In the genomic region with DNA sequence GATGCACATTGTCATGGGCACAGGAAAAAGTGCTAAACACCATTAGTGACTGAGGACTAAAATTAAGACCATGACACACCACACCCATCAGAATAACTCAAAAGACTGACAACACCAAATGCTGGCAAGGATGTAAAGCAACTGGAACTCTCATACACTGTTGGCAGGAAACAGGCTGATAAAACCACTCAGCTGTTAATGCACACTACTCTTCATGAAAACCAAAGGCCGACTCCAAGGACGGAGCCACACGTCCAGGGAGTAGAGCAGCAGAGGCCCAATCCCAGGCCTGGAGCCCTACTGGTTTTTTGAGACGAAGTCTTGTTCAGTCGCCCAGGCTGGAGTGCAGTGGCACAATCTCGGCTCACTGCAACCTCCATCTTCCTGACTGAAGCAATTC, we compare ENCODE assay signal across 1 cellular context.
TF ChIP-seq lines count a peak whose summit lies in the region.

No MANE protein-coding gene starts in this region.

TF ChIP-seq in GM23338, 12 proteins besides CTCF, POLR2A, EP300 and RAD21 (continued from another document):
- TF ChIP-seq, protein P1, sequence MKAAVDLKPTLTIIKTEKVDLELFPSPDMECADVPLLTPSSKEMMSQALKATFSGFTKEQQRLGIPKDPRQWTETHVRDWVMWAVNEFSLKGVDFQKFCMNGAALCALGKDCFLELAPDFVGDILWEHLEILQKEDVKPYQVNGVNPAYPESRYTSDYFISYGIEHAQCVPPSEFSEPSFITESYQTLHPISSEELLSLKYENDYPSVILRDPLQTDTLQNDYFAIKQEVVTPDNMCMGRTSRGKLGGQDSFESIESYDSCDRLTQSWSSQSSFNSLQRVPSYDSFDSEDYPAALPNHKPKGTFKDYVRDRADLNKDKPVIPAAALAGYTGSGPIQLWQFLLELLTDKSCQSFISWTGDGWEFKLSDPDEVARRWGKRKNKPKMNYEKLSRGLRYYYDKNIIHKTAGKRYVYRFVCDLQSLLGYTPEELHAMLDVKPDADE (IDR thresholded peaks at IDR 0.05): no peak
- TF ChIP-seq POLR2AphosphoS5 (IDR thresholded peaks at IDR 0.05; ENCODE audit: low read depth): no peak
- TF ChIP-seq ZNF114 (CRISPR knock-in tag; IDR thresholded peaks at IDR 0.05): no peak
- TF ChIP-seq, protein P2, sequence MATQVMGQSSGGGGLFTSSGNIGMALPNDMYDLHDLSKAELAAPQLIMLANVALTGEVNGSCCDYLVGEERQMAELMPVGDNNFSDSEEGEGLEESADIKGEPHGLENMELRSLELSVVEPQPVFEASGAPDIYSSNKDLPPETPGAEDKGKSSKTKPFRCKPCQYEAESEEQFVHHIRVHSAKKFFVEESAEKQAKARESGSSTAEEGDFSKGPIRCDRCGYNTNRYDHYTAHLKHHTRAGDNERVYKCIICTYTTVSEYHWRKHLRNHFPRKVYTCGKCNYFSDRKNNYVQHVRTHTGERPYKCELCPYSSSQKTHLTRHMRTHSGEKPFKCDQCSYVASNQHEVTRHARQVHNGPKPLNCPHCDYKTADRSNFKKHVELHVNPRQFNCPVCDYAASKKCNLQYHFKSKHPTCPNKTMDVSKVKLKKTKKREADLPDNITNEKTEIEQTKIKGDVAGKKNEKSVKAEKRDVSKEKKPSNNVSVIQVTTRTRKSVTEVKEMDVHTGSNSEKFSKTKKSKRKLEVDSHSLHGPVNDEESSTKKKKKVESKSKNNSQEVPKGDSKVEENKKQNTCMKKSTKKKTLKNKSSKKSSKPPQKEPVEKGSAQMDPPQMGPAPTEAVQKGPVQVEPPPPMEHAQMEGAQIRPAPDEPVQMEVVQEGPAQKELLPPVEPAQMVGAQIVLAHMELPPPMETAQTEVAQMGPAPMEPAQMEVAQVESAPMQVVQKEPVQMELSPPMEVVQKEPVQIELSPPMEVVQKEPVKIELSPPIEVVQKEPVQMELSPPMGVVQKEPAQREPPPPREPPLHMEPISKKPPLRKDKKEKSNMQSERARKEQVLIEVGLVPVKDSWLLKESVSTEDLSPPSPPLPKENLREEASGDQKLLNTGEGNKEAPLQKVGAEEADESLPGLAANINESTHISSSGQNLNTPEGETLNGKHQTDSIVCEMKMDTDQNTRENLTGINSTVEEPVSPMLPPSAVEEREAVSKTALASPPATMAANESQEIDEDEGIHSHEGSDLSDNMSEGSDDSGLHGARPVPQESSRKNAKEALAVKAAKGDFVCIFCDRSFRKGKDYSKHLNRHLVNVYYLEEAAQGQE (IDR thresholded peaks at IDR 0.05; ENCODE audit: unreplicated experiment): no peak
- no peak for TF ChIP-seq EZH2phosphoT487 (IDR thresholded peaks at IDR 0.05; ENCODE audit: unreplicated experiment)
- TF ChIP-seq JUNB (IDR thresholded peaks at IDR 0.05; ENCODE audit: unreplicated experiment): no peak
- TF ChIP-seq, protein P3, sequence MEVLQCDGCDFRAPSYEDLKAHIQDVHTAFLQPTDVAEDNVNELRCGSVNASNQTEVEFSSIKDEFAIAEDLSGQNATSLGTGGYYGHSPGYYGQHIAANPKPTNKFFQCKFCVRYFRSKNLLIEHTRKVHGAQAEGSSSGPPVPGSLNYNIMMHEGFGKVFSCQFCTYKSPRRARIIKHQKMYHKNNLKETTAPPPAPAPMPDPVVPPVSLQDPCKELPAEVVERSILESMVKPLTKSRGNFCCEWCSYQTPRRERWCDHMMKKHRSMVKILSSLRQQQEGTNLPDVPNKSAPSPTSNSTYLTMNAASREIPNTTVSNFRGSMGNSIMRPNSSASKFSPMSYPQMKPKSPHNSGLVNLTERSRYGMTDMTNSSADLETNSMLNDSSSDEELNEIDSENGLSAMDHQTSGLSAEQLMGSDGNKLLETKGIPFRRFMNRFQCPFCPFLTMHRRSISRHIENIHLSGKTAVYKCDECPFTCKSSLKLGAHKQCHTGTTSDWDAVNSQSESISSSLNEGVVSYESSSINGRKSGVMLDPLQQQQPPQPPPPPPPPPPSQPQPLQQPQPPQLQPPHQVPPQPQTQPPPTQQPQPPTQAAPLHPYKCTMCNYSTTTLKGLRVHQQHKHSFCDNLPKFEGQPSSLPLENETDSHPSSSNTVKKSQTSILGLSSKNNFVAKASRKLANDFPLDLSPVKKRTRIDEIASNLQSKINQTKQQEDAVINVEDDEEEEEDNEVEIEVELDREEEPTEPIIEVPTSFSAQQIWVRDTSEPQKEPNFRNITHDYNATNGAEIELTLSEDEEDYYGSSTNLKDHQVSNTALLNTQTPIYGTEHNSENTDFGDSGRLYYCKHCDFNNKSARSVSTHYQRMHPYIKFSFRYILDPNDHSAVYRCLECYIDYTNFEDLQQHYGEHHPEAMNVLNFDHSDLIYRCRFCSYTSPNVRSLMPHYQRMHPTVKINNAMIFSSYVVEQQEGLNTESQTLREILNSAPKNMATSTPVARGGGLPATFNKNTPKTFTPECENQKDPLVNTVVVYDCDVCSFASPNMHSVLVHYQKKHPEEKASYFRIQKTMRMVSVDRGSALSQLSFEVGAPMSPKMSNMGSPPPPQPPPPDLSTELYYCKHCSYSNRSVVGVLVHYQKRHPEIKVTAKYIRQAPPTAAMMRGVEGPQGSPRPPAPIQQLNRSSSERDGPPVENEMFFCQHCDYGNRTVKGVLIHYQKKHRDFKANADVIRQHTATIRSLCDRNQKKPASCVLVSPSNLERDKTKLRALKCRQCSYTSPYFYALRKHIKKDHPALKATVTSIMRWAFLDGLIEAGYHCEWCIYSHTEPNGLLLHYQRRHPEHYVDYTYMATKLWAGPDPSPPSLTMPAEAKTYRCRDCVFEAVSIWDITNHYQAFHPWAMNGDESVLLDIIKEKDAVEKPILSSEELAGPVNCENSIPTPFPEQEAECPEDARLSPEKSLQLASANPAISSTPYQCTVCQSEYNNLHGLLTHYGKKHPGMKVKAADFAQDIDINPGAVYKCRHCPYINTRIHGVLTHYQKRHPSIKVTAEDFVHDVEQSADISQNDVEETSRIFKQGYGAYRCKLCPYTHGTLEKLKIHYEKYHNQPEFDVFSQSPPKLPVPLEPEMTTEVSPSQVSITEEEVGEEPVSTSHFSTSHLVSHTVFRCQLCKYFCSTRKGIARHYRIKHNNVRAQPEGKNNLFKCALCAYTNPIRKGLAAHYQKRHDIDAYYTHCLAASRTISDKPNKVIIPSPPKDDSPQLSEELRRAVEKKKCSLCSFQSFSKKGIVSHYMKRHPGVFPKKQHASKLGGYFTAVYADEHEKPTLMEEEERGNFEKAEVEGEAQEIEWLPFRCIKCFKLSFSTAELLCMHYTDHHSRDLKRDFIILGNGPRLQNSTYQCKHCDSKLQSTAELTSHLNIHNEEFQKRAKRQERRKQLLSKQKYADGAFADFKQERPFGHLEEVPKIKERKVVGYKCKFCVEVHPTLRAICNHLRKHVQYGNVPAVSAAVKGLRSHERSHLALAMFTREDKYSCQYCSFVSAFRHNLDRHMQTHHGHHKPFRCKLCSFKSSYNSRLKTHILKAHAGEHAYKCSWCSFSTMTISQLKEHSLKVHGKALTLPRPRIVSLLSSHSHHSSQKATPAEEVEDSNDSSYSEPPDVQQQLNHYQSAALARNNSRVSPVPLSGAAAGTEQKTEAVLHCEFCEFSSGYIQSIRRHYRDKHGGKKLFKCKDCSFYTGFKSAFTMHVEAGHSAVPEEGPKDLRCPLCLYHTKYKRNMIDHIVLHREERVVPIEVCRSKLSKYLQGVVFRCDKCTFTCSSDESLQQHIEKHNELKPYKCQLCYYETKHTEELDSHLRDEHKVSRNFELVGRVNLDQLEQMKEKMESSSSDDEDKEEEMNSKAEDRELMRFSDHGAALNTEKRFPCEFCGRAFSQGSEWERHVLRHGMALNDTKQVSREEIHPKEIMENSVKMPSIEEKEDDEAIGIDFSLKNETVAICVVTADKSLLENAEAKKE (CRISPR knock-in tag; IDR thresholded peaks at IDR 0.05): no peak
- no peak for TF ChIP-seq NANOG (IDR thresholded peaks at IDR 0.05; ENCODE audit: borderline replicate concordance)
- no peak for TF ChIP-seq CREB1 (CRISPR knock-in tag; IDR thresholded peaks at IDR 0.05; ENCODE audit: low read depth)
